In the genomic region with DNA sequence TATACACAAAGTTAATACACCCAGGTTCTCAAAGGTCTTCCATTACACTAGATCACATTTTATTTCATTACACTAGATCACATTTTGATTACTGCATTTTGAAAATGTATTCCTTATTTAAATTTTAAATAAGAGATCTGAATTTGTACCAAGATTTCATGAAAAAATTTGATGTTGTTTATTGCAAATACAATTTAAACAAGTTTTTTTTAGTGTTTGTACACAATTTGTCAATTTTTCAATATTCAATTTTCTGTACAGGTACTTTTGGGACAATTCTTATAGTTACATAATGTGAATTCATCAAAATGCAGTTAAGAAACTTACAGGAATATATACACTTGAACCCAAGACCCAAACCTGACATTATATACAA, we compare ENCODE assay signal across 15 cellular contexts. TPM values are rescaled to one million over a fixed set of nuclear protein-coding genes. Genes with fewer than 3 reads are reported as not detected.
DNase-seq lines count a peak whose midpoint lies in the region; ATAC-seq, FAIRE-seq and TF ChIP-seq lines count a peak whose summit lies in the region.
"Had no signal": no experiment of that assay in that cellular context is flagged by ENCODE, and none has a peak within 500 bp of the region (broad histone marks: within the 10 kb centered on the region; RNA-seq: fewer than 3 reads in every experiment).

No MANE protein-coding gene starts in this region.

- H3K4me1 ChIP-seq in A549: peaks cover 50% of the 10 kb centered on the region
- peaks cover 0 to 37% (median 27%) of the 10 kb centered on the region in 3 donors for H3K4me1 ChIP-seq in pancreas

- no peak for ATAC-seq in A549
- no peak for ATAC-seq in pancreas
- no peak for ATAC-seq in GM21367 (IDR thresholded peaks at IDR 0.05; ENCODE audit: unreplicated experiment)

- peaks cover 34 to 46% of the 10 kb centered on the region in 2 donors for H3K4me1 Mint-ChIP-seq in immature natural killer cell

- no peak for FAIRE-seq in A549 (lab: Jason Lieb, UNC)
- FAIRE-seq in G401.6 (lab: Jason Lieb, UNC): peak; percentile 34
- FAIRE-seq in pancreas (lab: Jason Lieb, UNC): no peak
- FAIRE-seq: GM12891 had no signal

- H3K27ac ChIP-seq in A549 (no peak overlapping the region), SK-N-MC (peak overlapping the region; percentile 12; the same call in 1 of the 2 replicates), pancreas (no peak overlapping the region)
- H3K27ac ChIP-seq: BLaER1 treated with 17β-estradiol and CSF1 and Interleukin-3, amounts not matched to agents 10 nM and 100 nM had no signal

- CTCF ChIA-PET in A549 (lab: Yijun Ruan, JAX): interaction anchor here (0.8 kb wide), 1 partner anchor 234 kb away, joined by 3 read pairs; no protein-coding TSS in a partner anchor

- H3K9me3 Mint-ChIP-seq in immature natural killer cell: no peaks in the 10 kb centered on the region

- H3K4me2 ChIP-seq in A549: no peak overlapping the region
- H3K4me2 ChIP-seq: BLaER1 treated with 17β-estradiol and CSF1 and Interleukin-3, amounts not matched to agents 10 nM and 100 nM had no signal

- H3K9ac ChIP-seq in SK-N-MC (ENCODE audit: insufficient read length): no peak overlapping the region
- H3K9ac ChIP-seq: BLaER1 treated with 17β-estradiol and CSF1 and Interleukin-3, amounts not matched to agents 10 nM and 100 nM had no signal

- no peak for TF ChIP-seq POLR2A in A549 (IDR thresholded peaks at IDR 0.05; ENCODE audit: low read length)

- no peak for TF ChIP-seq EP300 in A549 (IDR thresholded peaks at IDR 0.05)

- TF ChIP-seq RAD21 in A549 (conservative IDR thresholded peaks at IDR 0.05 in 1 of 2, IDR thresholded peaks at IDR 0.05 in 1 of 2): no peak

- no peak for TF ChIP-seq CTCF in A549 (IDR thresholded peaks at IDR 0.05)
- TF ChIP-seq CTCF in pancreas (IDR thresholded peaks at IDR 0.05): no peak

- peaks cover 49% of the 10 kb centered on the region for H3K36me3 ChIP-seq in SK-N-MC (ENCODE audit: insufficient read depth, low read length)
- H3K36me3 ChIP-seq in pancreas: peaks cover 5 to 48% (median 40%) of the 10 kb centered on the region in 3 donors

- peaks cover 0 to 8% (median 0%) of the 10 kb centered on the region in 3 donors for H3K27me3 Mint-ChIP-seq in immature natural killer cell (ENCODE audit: low read depth in 3 of 3)

- H3K9me3 ChIP-seq in A549: no peaks in the 10 kb centered on the region
- no peaks in the 10 kb centered on the region for H3K9me3 ChIP-seq in SK-N-MC (ENCODE audit: low read depth, low read length)
- H3K9me3 ChIP-seq in pancreas: no peaks in the 10 kb centered on the region
- H3K9me3 ChIP-seq: BLaER1 treated with 17β-estradiol and CSF1 and Interleukin-3, amounts not matched to agents 10 nM and 100 nM had no signal

- no peaks in the 10 kb centered on the region for H3K27me3 ChIP-seq in pancreas
- H3K27me3 ChIP-seq: BLaER1 treated with 17β-estradiol and CSF1 and Interleukin-3, amounts not matched to agents 10 nM and 100 nM had no signal

- POLR2A ChIA-PET in A549 (lab: Yijun Ruan, JAX): interaction anchor here (0.7 to 2.5 kb wide), 3 partner anchors 13 to 89 kb away, joined by 3 to 18 read pairs (median 3); partner anchors contain the start of gene SLC38A1

- intact Hi-C loops in pancreas (cut with DNase I): no loop called here

- peaks cover 32 to 42% (median 37%) of the 10 kb centered on the region in 3 donors for H3K36me3 Mint-ChIP-seq in immature natural killer cell

- DNase-seq in A549 (ENCODE audit: low read depth in 1 of 2, low spot score in 1 of 2): no peak
- DNase-seq in SK-N-MC (ENCODE audit: low read depth, low spot score): no peak
- no peak for DNase-seq in immature natural killer cell
- no peak for DNase-seq in activated CD8-positive, alpha-beta memory T cell treated with anti-CD3 and anti-CD28 coated beads, Interleukin-2, amount 50 U/mL, for 4 hours
- DNase-seq in EL: no peak
- no peak for DNase-seq in pancreas
- DNase-seq: COR-L47, NCI-H1436 treated with DMSO at 0.1 percent for 48 hours, NCI-H2107, NCI-H526 treated with DMSO at 0.1 percent for 48 hours, SHP77 had no signal

- peak overlapping the region in 4 of 6 donors; percentile 19 to 65 (median 44) for H3K27ac Mint-ChIP-seq in immature natural killer cell

- H3K4me3 ChIP-seq in A549: no peak overlapping the region
- H3K4me3 ChIP-seq in SK-N-MC: no peak overlapping the region
- H3K4me3 ChIP-seq in pancreas: no peak overlapping the region
- H3K4me3 ChIP-seq: BLaER1 treated with 17β-estradiol and CSF1 and Interleukin-3, amounts not matched to agents 10 nM and 100 nM had no signal

- no peak overlapping the region for H3K4me3 Mint-ChIP-seq in immature natural killer cell

TF ChIP-seq in A549, 52 proteins besides CTCF, POLR2A, EP300 and RAD21:
- TF ChIP-seq EHF (CRISPR knock-in tag; IDR thresholded peaks at IDR 0.05) (no peak), NPAS2 (CRISPR knock-in tag; IDR thresholded peaks at IDR 0.05; ENCODE audit: borderline replicate concordance) (no peak), HMGXB4 (CRISPR knock-in tag; IDR thresholded peaks at IDR 0.05; ENCODE audit: borderline replicate concordance) (no peak), HEYL (CRISPR knock-in tag; IDR thresholded peaks at IDR 0.05) (peak; percentile 62; the same call in 1 of the 2 replicates)

RNA-seq across cellular contexts. Expression of gene SLC38A2, which starts 14.3 kb away (rescaled TPM):
- 366 and 519 TPM in 2 replicates for polyA plus RNA-seq in A549 (2011; rRNA removed)
- polyA plus RNA-seq in A549 (2012; cell fraction: cytosol; rRNA removed): 38.6 and 50.8 TPM in 2 replicates
- polyA plus RNA-seq in A549 (2012; cell fraction: nucleus; rRNA removed): 108 and 151 TPM in 2 replicates
- 131 to 195 TPM (median 187 TPM) in 3 replicates for polyA plus RNA-seq in A549 (2017; fragmentation: RNase III; extraction: RNeasy Plus Mini Kit Qiagen cat#74134 plus additional on column Dnase treatment)
- polyA minus RNA-seq in A549 (2011; rRNA and poly(A)+ RNA removed): 230 and 257 TPM in 2 replicates
- polyA plus RNA-seq in immature natural killer cell: 100 to 1,000 TPM in 1 of 3 donors, 10 to 100 TPM in 2; 52.6 to 116 (median 92.7) TPM
- 100 to 1,000 TPM in 1 of 6 donors, 10 to 100 TPM in 5; 32.4 to 155 (median 81.5) TPM for total RNA-seq in pancreas
- polyA plus RNA-seq in pancreas: 10 to 100 TPM; 24.2 to 49.3 TPM
